8 cellular contexts compared by ENCODE assay signal in the genomic region with DNA sequence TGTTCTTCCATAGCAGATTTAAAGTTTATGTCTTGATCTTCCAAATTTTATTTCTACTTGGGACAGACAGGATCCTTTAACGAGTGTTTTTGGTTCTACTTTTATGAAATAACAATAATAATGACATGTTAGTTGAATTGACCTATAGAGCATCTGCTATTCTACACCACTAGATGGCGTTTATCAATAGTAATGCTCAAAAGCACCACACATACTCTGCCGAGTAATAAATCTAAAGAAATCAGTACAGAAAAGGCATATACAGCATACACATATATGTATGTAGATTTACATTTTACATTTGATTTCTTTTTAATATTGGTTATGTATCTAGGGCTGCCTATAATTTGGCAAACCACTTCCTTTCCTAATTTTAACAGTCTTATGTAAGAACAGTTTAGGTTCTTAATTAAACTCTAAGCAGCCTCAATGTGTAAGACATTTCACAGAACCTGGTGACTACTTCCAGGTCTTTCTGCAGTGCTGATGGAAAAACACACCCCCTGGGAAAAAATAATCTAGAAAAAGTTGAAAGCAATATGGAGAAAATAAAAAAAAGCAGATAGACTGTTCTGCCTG. TPM values are rescaled to one million over a fixed set of nuclear protein-coding genes. Genes with fewer than 3 reads are reported as not detected.
DNase-seq lines count a peak whose midpoint lies in the region; ATAC-seq, FAIRE-seq and TF ChIP-seq lines count a peak whose summit lies in the region.

No MANE protein-coding gene starts in this region.

- DNase-seq in ACHN (peak; percentile 58), GM12892 (ENCODE audit: insufficient read length) (peak; percentile 7), NCI-H1694 treated with DMSO at 0.1 percent for 48 hours (lab: John Stamatoyannopoulos, UW) (peak; percentile 93), germinal center (ENCODE audit: low spot score) (peak; percentile 51), retinal pigment epithelial cell (ENCODE audit: low read depth) (no peak)
- DNase-seq in activated T-helper 1 cell treated with anti-CD3 and anti-CD28 coated beads, Interleukin-12 subunit alpha, Interleukin-12 subunit beta, Interleukin-2, Interleukin-4 antibody, amounts not matched to agents 30 ng/mL and 10 ng/mL and 1 ng/mL, durations not matched to agents 14 hours and 24 hours and 36 hours (ENCODE audit: low spot score) = no peak

- H3K27ac Mint-ChIP-seq in activated T-helper 1 cell treated with anti-CD3 and anti-CD28 coated beads, Interleukin-12 subunit alpha, Interleukin-12 subunit beta, Interleukin-2, Interleukin-4 antibody, amounts not matched to agents 30 ng/mL and 10 ng/mL and 1 ng/mL, durations not matched to agents 14 hours and 24 hours and 36 hours = no peak overlapping the region

- peak overlapping the region; percentile 41; the same call in 1 of the 2 replicates for H3K27ac ChIP-seq in VCaP

- peaks cover 4% of the 10 kb centered on the region for H3K4me1 Mint-ChIP-seq in activated T-helper 1 cell treated with anti-CD3 and anti-CD28 coated beads, Interleukin-12 subunit alpha, Interleukin-12 subunit beta, Interleukin-2, Interleukin-4 antibody, amounts not matched to agents 30 ng/mL and 10 ng/mL and 1 ng/mL, durations not matched to agents 14 hours and 24 hours and 36 hours (ENCODE audit: low read depth)

- H3K4me3 ChIP-seq in retinal pigment epithelial cell (ENCODE audit: low read length) = no peak overlapping the region

- peak; percentile 85 for FAIRE-seq in GM12892 (lab: Jason Lieb, UNC)

- H3K36me3 Mint-ChIP-seq in activated T-helper 1 cell treated with anti-CD3 and anti-CD28 coated beads, Interleukin-12 subunit alpha, Interleukin-12 subunit beta, Interleukin-2, Interleukin-4 antibody, amounts not matched to agents 30 ng/mL and 10 ng/mL and 1 ng/mL, durations not matched to agents 14 hours and 24 hours and 36 hours (ENCODE audit: low read depth) = no peaks in the 10 kb centered on the region

- peak; percentile 72 for ATAC-seq in HG02885 (IDR thresholded peaks at IDR 0.05; ENCODE audit: poor library complexity, unreplicated experiment)

- TF ChIP-seq CTCF in VCaP (conservative IDR thresholded peaks at IDR 0.05) (peak; percentile 82), retinal pigment epithelial cell (conservative IDR thresholded peaks at IDR 0.05; ENCODE audit: low read depth, low read length) (peak; percentile 65)

- in situ Hi-C loops in ACHN (cut with HindIII; ENCODE audit: low pct_ligation_motif_present, low pct_unique_long_range_greater_than_20kb, low sequenced_read_pairs) = no loop called here

- peaks cover 29% of the 10 kb centered on the region for H3K27me3 Mint-ChIP-seq in activated T-helper 1 cell treated with anti-CD3 and anti-CD28 coated beads, Interleukin-12 subunit alpha, Interleukin-12 subunit beta, Interleukin-2, Interleukin-4 antibody, amounts not matched to agents 30 ng/mL and 10 ng/mL and 1 ng/mL, durations not matched to agents 14 hours and 24 hours and 36 hours (ENCODE audit: insufficient read depth)

- intact Hi-C loops in activated T-helper 1 cell treated with anti-CD3 and anti-CD28 coated beads, Interleukin-12 subunit alpha, Interleukin-12 subunit beta, Interleukin-2, Interleukin-4 antibody, amounts not matched to agents 30 ng/mL and 10 ng/mL and 1 ng/mL, durations not matched to agents 14 hours and 24 hours and 36 hours (cut with micrococcal nuclease) = loop anchor here (1.0 to 10.0 kb wide), 5 partner anchors 314 to 659 kb away; a partner anchor contains a TSS

- no peak for TF ChIP-seq POLR2A in GM12892 (IDR thresholded peaks at IDR 0.05; ENCODE audit: low read depth, low read length)

- no peak overlapping the region for H3K4me3 Mint-ChIP-seq in activated T-helper 1 cell treated with anti-CD3 and anti-CD28 coated beads, Interleukin-12 subunit alpha, Interleukin-12 subunit beta, Interleukin-2, Interleukin-4 antibody, amounts not matched to agents 30 ng/mL and 10 ng/mL and 1 ng/mL, durations not matched to agents 14 hours and 24 hours and 36 hours

- no peaks in the 10 kb centered on the region for H3K9me3 Mint-ChIP-seq in activated T-helper 1 cell treated with anti-CD3 and anti-CD28 coated beads, Interleukin-12 subunit alpha, Interleukin-12 subunit beta, Interleukin-2, Interleukin-4 antibody, amounts not matched to agents 30 ng/mL and 10 ng/mL and 1 ng/mL, durations not matched to agents 14 hours and 24 hours and 36 hours

RNA-seq across cellular contexts. Expression of a gene that starts 5.9 kb away (rescaled TPM):
- polyA plus RNA-seq in GM12892 (2012; ENCODE audit: missing spikeins) = not detected
- total RNA-seq in activated T-helper 1 cell treated with anti-CD3 and anti-CD28 coated beads, Interleukin-12 subunit alpha, Interleukin-12 subunit beta, Interleukin-2, Interleukin-4 antibody, amounts not matched to agents 30 ng/mL and 10 ng/mL and 1 ng/mL, durations not matched to agents 14 hours and 24 hours and 36 hours = 2.3 and 2.6 TPM in 2 replicates

Comparison
In these comparisons a context has a peak if more than half of its experiments do, and no peak if none do; other contexts are left out.
1. DNase-seq: peak in ACHN (single experiment), GM12892 (single experiment), NCI-H1694 treated with DMSO at 0.1 percent for 48 hours (single experiment) and germinal center (single experiment); none in retinal pigment epithelial cell (single experiment) and activated T-helper 1 cell treated with anti-CD3 and anti-CD28 coated beads, Interleukin-12 subunit alpha, Interleukin-12 subunit beta, Interleukin-2, Interleukin-4 antibody, amounts not matched to agents 30 ng/mL and 10 ng/mL and 1 ng/mL, durations not matched to agents 14 hours and 24 hours and 36 hours (single experiment).